Comparison of ENCODE assay signal across 8 cellular contexts in genomic region chr7:114084381-114085312, GRCh38.
A peak's percentile ranks its signal among the peaks of the same experiment; 100 is the strongest.
DNase-seq lines count a peak whose midpoint lies in the region; ATAC-seq, FAIRE-seq and TF ChIP-seq lines count a peak whose summit lies in the region.

No MANE protein-coding gene starts in this region.

- peak; percentile 59 for FAIRE-seq in endothelial cell of umbilical vein (lab: Jason Lieb, UNC)

- H3K9ac ChIP-seq in ES-I3 (ENCODE audit: low read depth, low read length) (peak overlapping the region; percentile 46), endothelial cell of umbilical vein (replicated peaks; ENCODE audit: extremely low read depth, insufficient read depth, low read length) (peak overlapping the region; percentile 46), muscle layer of colon (ENCODE audit: low read length) (peak overlapping the region; percentile 79)

- dilution Hi-C loops in endothelial cell of umbilical vein (cut with MboI; ENCODE audit: extremely low pct_ligation_motif_present, low sequenced_read_pairs): no loop called here

- WGBS in aorta, 2 donors: 0 to 1% methylated on average over 53 to 67 of the region's 67 CpGs

- H3K9me3 Mint-ChIP-seq in HFFc6: no peaks in the 10 kb centered on the region; the same call in 1 of the 2 replicates

- no peaks in the 10 kb centered on the region for H4K20me1 ChIP-seq in endothelial cell of umbilical vein (replicated peaks; ENCODE audit: control insufficient read depth, extremely low read depth, insufficient read depth, low read length)

- no TSS peak for BruUV-seq in endothelial cell of umbilical vein (replicated peaks; lab: Mats Ljungman, UMichigan)

- H3K36me3 Mint-ChIP-seq in HFFc6 (ENCODE audit: low read depth): no peaks in the 10 kb centered on the region

- H3K4me3 Mint-ChIP-seq in HFFc6: peak overlapping the region; percentile 95

- DNase-seq in HFFc6: no peak
- DNase-seq in RWPE2 (ENCODE audit: low spot score): no peak
- DNase-seq in endothelial cell of umbilical vein (ENCODE audit: low read depth, low spot score): peak; percentile 30
- DNase-seq in aorta: peak; percentile 69 to 84

- H3K36me3 ChIP-seq in ES-I3 (ENCODE audit: insufficient read depth, low read length) (no peaks in the 10 kb centered on the region), RWPE2 (ENCODE audit: low read depth) (no peaks in the 10 kb centered on the region), endothelial cell of umbilical vein (ENCODE audit: control insufficient read depth in 2 of 2, extremely low read depth in 1 of 2, insufficient read depth in 2 of 2, low read length in 2 of 2) (no peaks in the 10 kb centered on the region), muscle layer of colon (ENCODE audit: insufficient read depth, low read length) (no peaks in the 10 kb centered on the region), aorta (ENCODE audit: control insufficient read depth in 1 of 2, insufficient read depth in 2 of 2, low read length in 1 of 2) (no peaks in the 10 kb centered on the region)

- POLR2A ChIA-PET in endothelial cell of umbilical vein (lab: Charles Lee): no interaction called here

- no peaks in the 10 kb centered on the region for H3K79me2 ChIP-seq in endothelial cell of umbilical vein (ENCODE audit: control insufficient read depth, insufficient read depth, low read length)

- H3K27me3 ChIP-seq in RWPE2 (ENCODE audit: insufficient read depth, poor library complexity, severe bottlenecking) (peaks cover 93% of the 10 kb centered on the region), endothelial cell of umbilical vein (ENCODE audit: control insufficient read depth in 2 of 2, insufficient read depth in 2 of 2, low read length in 2 of 2) (peaks cover 67 to 79% of the 10 kb centered on the region in 2 experiments), muscle layer of colon (ENCODE audit: control insufficient read depth in 1 of 2, insufficient read depth in 2 of 2, low read length in 2 of 2) (peaks cover 0 to 4% of the 10 kb centered on the region in 2 donors), aorta (ENCODE audit: control insufficient read depth in 1 of 2, insufficient read depth in 2 of 2, low read length in 1 of 2) (no peaks in the 10 kb centered on the region)

- ATAC-seq in RWPE2 (ENCODE audit: low read depth): peak; percentile 22
- peak; percentile 32 for ATAC-seq in aorta (ENCODE audit: low FRiP score)
- ATAC-seq in HG02981 (IDR thresholded peaks at IDR 0.05; ENCODE audit: unreplicated experiment): no peak
- ATAC-seq in GM18858 (IDR thresholded peaks at IDR 0.05; ENCODE audit: unreplicated experiment): no peak

- no peak for TF ChIP-seq POLR2A in endothelial cell of umbilical vein (IDR thresholded peaks at IDR 0.05; ENCODE audit: low read depth, low read length)

- TF ChIP-seq CTCF in HFFc6 (IDR thresholded peaks at IDR 0.05) (no peak), RWPE2 (IDR thresholded peaks at IDR 0.05; ENCODE audit: poor library complexity, severe bottlenecking) (no peak), endothelial cell of umbilical vein (IDR thresholded peaks at IDR 0.05; ENCODE audit: extremely low read depth in 1 of 2, insufficient read depth in 1 of 2, low read depth in 1 of 2, low read length in 2 of 2) (no peak)

- peaks cover 28% of the 10 kb centered on the region for H3K4me1 Mint-ChIP-seq in HFFc6 (ENCODE audit: low read depth)

- intact Hi-C loops in endothelial cell of umbilical vein (cut with micrococcal nuclease): loop anchor here (1.0 to 5.0 kb wide), 5 partner anchors 312 to 1829 kb away; partner anchors contain the start of gene MDFIC
- intact Hi-C loops in aorta (cut with DNase I): loop anchor here (5.0 to 10.0 kb wide), 11 partner anchors 130 to 1828 kb away; partner anchors contain the start of gene MDFIC (in 1 of the 2)

- no peak overlapping the region for H3K27ac ChIP-seq in RWPE2 (ENCODE audit: poor library complexity, severe bottlenecking)
- no peak overlapping the region for H3K27ac ChIP-seq in endothelial cell of umbilical vein (ENCODE audit: insufficient read depth, low read depth, low read length)
- peak overlapping the region; percentile 95 for H3K27ac ChIP-seq in muscle layer of colon (ENCODE audit: low read depth, low read length)
- peak overlapping the region; percentile 92 to 96 for H3K27ac ChIP-seq in aorta (ENCODE audit: low read depth in 1 of 2, low read length in 2 of 2)

- H3K4me3 ChIP-seq in RWPE2 (ENCODE audit: severe bottlenecking) (peak overlapping the region; percentile 27), endothelial cell of umbilical vein (replicated peaks in 1 of 3; ENCODE audit: insufficient read depth in 1 of 3, low read depth in 1 of 3, low read length in 3 of 3) (peak overlapping the region; percentile 60 to 82 (median 81)), muscle layer of colon (ENCODE audit: low read depth in 1 of 2, low read length in 2 of 2) (peak overlapping the region; percentile 53 to 92), aorta (ENCODE audit: low read length in 2 of 2) (peak overlapping the region; percentile 85 to 91)

- H3K27me3 Mint-ChIP-seq in HFFc6 (ENCODE audit: insufficient read depth): peaks cover 43% of the 10 kb centered on the region

- no peaks in the 10 kb centered on the region for H3K9me3 ChIP-seq in ES-I3 (ENCODE audit: control insufficient read depth, insufficient read depth, low read length)
- no peaks in the 10 kb centered on the region for H3K9me3 ChIP-seq in RWPE2 (ENCODE audit: severe bottlenecking)
- H3K9me3 ChIP-seq in endothelial cell of umbilical vein (replicated peaks; ENCODE audit: control insufficient read depth, insufficient read depth, low read length): no peaks in the 10 kb centered on the region
- no peaks in the 10 kb centered on the region for H3K9me3 ChIP-seq in muscle layer of colon (ENCODE audit: low read length)
- H3K9me3 ChIP-seq in aorta (ENCODE audit: control insufficient read depth, low read length): no peaks in the 10 kb centered on the region

- CTCF ChIA-PET in endothelial cell of umbilical vein (lab: Charles Lee): interaction anchor here (0.7 to 6.9 kb wide), 7 partner anchors 269 to 1767 kb away, joined by 3 to 104 read pairs (median 8); no protein-coding TSS in a partner anchor

- H3K9me1 ChIP-seq in endothelial cell of umbilical vein (replicated peaks; ENCODE audit: control insufficient read depth, extremely low read depth, insufficient read depth, low read length): no peaks in the 10 kb centered on the region

- no peak overlapping the region for H3K27ac Mint-ChIP-seq in HFFc6

- H3K4me1 ChIP-seq in ES-I3 (ENCODE audit: insufficient read depth, low read length) (peaks cover 4% of the 10 kb centered on the region; the same call in 1 of the 2 replicates), RWPE2 (ENCODE audit: insufficient read depth, poor library complexity, severe bottlenecking) (no peaks in the 10 kb centered on the region), endothelial cell of umbilical vein (ENCODE audit: control insufficient read depth, extremely low read depth, insufficient read depth, low read length) (peaks cover 33% of the 10 kb centered on the region), muscle layer of colon (ENCODE audit: insufficient read depth, low read length) (peaks cover 8% of the 10 kb centered on the region), aorta (ENCODE audit: control insufficient read depth in 1 of 2, insufficient read depth in 2 of 2, low read length in 2 of 2) (no peaks in the 10 kb centered on the region)

- peak overlapping the region; percentile 99 for H2AFZ ChIP-seq in endothelial cell of umbilical vein (ENCODE audit: low read depth, low read length)

- H3K4me2 ChIP-seq in endothelial cell of umbilical vein (ENCODE audit: insufficient read depth, low read length): peak overlapping the region; percentile 95

TF ChIP-seq in endothelial cell of umbilical vein, 7 proteins besides CTCF, POLR2A, EP300 and RAD21:
- no peak for TF ChIP-seq MAX (IDR thresholded peaks at IDR 0.05; ENCODE audit: insufficient read depth, insufficient read length)
- TF ChIP-seq POLR2AphosphoS5 (IDR thresholded peaks at IDR 0.05; ENCODE audit: insufficient read depth, low read depth, low read length): no peak
- TF ChIP-seq EZH2 (IDR thresholded peaks at IDR 0.05; ENCODE audit: borderline replicate concordance, low read depth, low read length, severe bottlenecking): peak; percentile 72
- no peak for TF ChIP-seq MYC (IDR thresholded peaks at IDR 0.05; ENCODE audit: low read depth, low read length)
- no peak for TF ChIP-seq JUN (IDR thresholded peaks at IDR 0.05; ENCODE audit: borderline replicate concordance, insufficient read depth, insufficient read length, low read depth)
- no peak for TF ChIP-seq GATA2 (IDR thresholded peaks at IDR 0.05; ENCODE audit: insufficient read depth, insufficient read length, low read depth, low read length)
- TF ChIP-seq FOS (IDR thresholded peaks at IDR 0.05; ENCODE audit: borderline replicate concordance, insufficient read depth, low read length): no peak

Comparison
In these comparisons a context has a peak if more than half of its experiments do, and no peak if none do; other contexts are left out.
1. DNase-seq: peak in endothelial cell of umbilical vein (single experiment) and aorta (2 of 2); none in HFFc6 (single experiment) and RWPE2 (single experiment).
2. ATAC-seq: peak in RWPE2 (single experiment) and aorta (single experiment); none in HG02981 (single experiment) and GM18858 (single experiment).
3. H3K27ac ChIP-seq: peak in muscle layer of colon (single experiment) and aorta (2 of 2); none in RWPE2 (single experiment) and endothelial cell of umbilical vein (single experiment).
4. H3K4me3 ChIP-seq: peak in every context shown above with its lines; median percentile 88 in aorta; 81 in endothelial cell of umbilical vein; 72 in muscle layer of colon; 27 in RWPE2.
5. Peak in every context shown above with its lines, with median percentiles within 50 percentile points of each other: H3K9ac ChIP-seq.